11 cellular contexts compared by ENCODE assay signal in genomic region chr4:75004755-75005668, GRCh38.
DNase-seq lines count a peak whose midpoint lies in the region; ATAC-seq, FAIRE-seq and TF ChIP-seq lines count a peak whose summit lies in the region.
"Had no signal": no experiment of that assay in that cellular context is flagged by ENCODE, and none has a peak within 500 bp of the region (broad histone marks: within the 10 kb centered on the region; RNA-seq: fewer than 3 reads in every experiment).

No MANE protein-coding gene starts in this region.

- H3K9me3 Mint-ChIP-seq in activated T-helper 1 cell treated with anti-CD3 and anti-CD28 coated beads, Interleukin-12 subunit alpha, Interleukin-12 subunit beta, Interleukin-2, Interleukin-4 antibody, amounts not matched to agents 30 ng/mL and 10 ng/mL and 1 ng/mL, durations not matched to agents 14 hours and 24 hours and 36 hours: peaks cover 10% of the 10 kb centered on the region
- peaks cover 11% of the 10 kb centered on the region for H3K9me3 Mint-ChIP-seq in mesothelial cell of epicardium

- no peak overlapping the region for H3K4me3 Mint-ChIP-seq in activated T-helper 1 cell treated with anti-CD3 and anti-CD28 coated beads, Interleukin-12 subunit alpha, Interleukin-12 subunit beta, Interleukin-2, Interleukin-4 antibody, amounts not matched to agents 30 ng/mL and 10 ng/mL and 1 ng/mL, durations not matched to agents 14 hours and 24 hours and 36 hours
- no peak overlapping the region for H3K4me3 Mint-ChIP-seq in mesothelial cell of epicardium
- H3K4me3 Mint-ChIP-seq: activated T-helper 17 cell treated with anti-CD3 and anti-CD28 coated beads, Interleukin-2, amount 50 U/mL, for 72 hours; T-helper 1 cell treated with Interleukin-12 subunit alpha and Interleukin-12 subunit beta and Interleukin-4 antibody, amounts not matched to agents 30 μg/mL and 1 μg/mL, for 36 hours had no signal

- TF ChIP-seq POLR2A in GM18505 (IDR thresholded peaks at IDR 0.05; ENCODE audit: borderline replicate concordance, extremely low read depth, insufficient read depth, insufficient read length): no peak

- peak; percentile 17 for FAIRE-seq in islet of Langerhans (lab: Jason Lieb, UNC)

- TF ChIP-seq CTCF in mesothelial cell of epicardium (IDR thresholded peaks at IDR 0.05; ENCODE audit: unreplicated experiment): no peak

- H3K27me3 Mint-ChIP-seq in activated T-helper 1 cell treated with anti-CD3 and anti-CD28 coated beads, Interleukin-12 subunit alpha, Interleukin-12 subunit beta, Interleukin-2, Interleukin-4 antibody, amounts not matched to agents 30 ng/mL and 10 ng/mL and 1 ng/mL, durations not matched to agents 14 hours and 24 hours and 36 hours (ENCODE audit: insufficient read depth): no peaks in the 10 kb centered on the region
- no peaks in the 10 kb centered on the region for H3K27me3 Mint-ChIP-seq in mesothelial cell of epicardium (ENCODE audit: low read depth)
- H3K27me3 Mint-ChIP-seq: activated T-helper 17 cell treated with anti-CD3 and anti-CD28 coated beads, Interleukin-2, amount 50 U/mL, for 72 hours had no signal

- no peaks in the 10 kb centered on the region for H3K4me1 Mint-ChIP-seq in activated T-helper 1 cell treated with anti-CD3 and anti-CD28 coated beads, Interleukin-12 subunit alpha, Interleukin-12 subunit beta, Interleukin-2, Interleukin-4 antibody, amounts not matched to agents 30 ng/mL and 10 ng/mL and 1 ng/mL, durations not matched to agents 14 hours and 24 hours and 36 hours (ENCODE audit: low read depth)
- peaks cover 2% of the 10 kb centered on the region for H3K4me1 Mint-ChIP-seq in mesothelial cell of epicardium
- H3K4me1 Mint-ChIP-seq: activated T-helper 17 cell treated with anti-CD3 and anti-CD28 coated beads, Interleukin-2, amount 50 U/mL, for 72 hours had no signal

- intact Hi-C loops in activated T-helper 1 cell treated with anti-CD3 and anti-CD28 coated beads, Interleukin-12 subunit alpha, Interleukin-12 subunit beta, Interleukin-2, Interleukin-4 antibody, amounts not matched to agents 30 ng/mL and 10 ng/mL and 1 ng/mL, durations not matched to agents 14 hours and 24 hours and 36 hours (cut with micrococcal nuclease): no loop called here

- no peaks in the 10 kb centered on the region for H3K36me3 Mint-ChIP-seq in activated T-helper 1 cell treated with anti-CD3 and anti-CD28 coated beads, Interleukin-12 subunit alpha, Interleukin-12 subunit beta, Interleukin-2, Interleukin-4 antibody, amounts not matched to agents 30 ng/mL and 10 ng/mL and 1 ng/mL, durations not matched to agents 14 hours and 24 hours and 36 hours (ENCODE audit: low read depth)
- no peaks in the 10 kb centered on the region for H3K36me3 Mint-ChIP-seq in mesothelial cell of epicardium

- DNase-seq in NCI-H2029 (lab: John Stamatoyannopoulos, UW): peak; percentile 48
- no peak for DNase-seq in HUDEP-2 (lab: John Stamatoyannopoulos, UW; ENCODE audit: unreplicated experiment in 76 of 76)
- no peak for DNase-seq in activated T-helper 1 cell treated with anti-CD3 and anti-CD28 coated beads, Interleukin-12 subunit alpha, Interleukin-12 subunit beta, Interleukin-2, Interleukin-4 antibody, amounts not matched to agents 30 ng/mL and 10 ng/mL and 1 ng/mL, durations not matched to agents 14 hours and 24 hours and 36 hours (ENCODE audit: low spot score)
- no peak for DNase-seq in EL
- no peak for DNase-seq in mesothelial cell of epicardium (ENCODE audit: low spot score in 2 of 2, unreplicated experiment in 2 of 2)
- DNase-seq: effector CD8-positive, alpha-beta T cell had no signal

- H3K27ac Mint-ChIP-seq in activated T-helper 1 cell treated with anti-CD3 and anti-CD28 coated beads, Interleukin-12 subunit alpha, Interleukin-12 subunit beta, Interleukin-2, Interleukin-4 antibody, amounts not matched to agents 30 ng/mL and 10 ng/mL and 1 ng/mL, durations not matched to agents 14 hours and 24 hours and 36 hours: no peak overlapping the region
- no peak overlapping the region for H3K27ac Mint-ChIP-seq in mesothelial cell of epicardium
- H3K27ac Mint-ChIP-seq: activated T-helper 17 cell treated with anti-CD3 and anti-CD28 coated beads, Interleukin-2, amount 50 U/mL, for 72 hours; T-helper 1 cell treated with Interleukin-12 subunit alpha and Interleukin-12 subunit beta and Interleukin-4 antibody, amounts not matched to agents 30 μg/mL and 1 μg/mL, for 36 hours had no signal

- ATAC-seq in GM18505 (IDR thresholded peaks at IDR 0.05; ENCODE audit: unreplicated experiment) (peak; percentile 82), HG02588 (IDR thresholded peaks at IDR 0.05; ENCODE audit: unreplicated experiment) (peak; percentile 85)
- ATAC-seq: activated T-helper 17 cell treated with anti-CD3 and anti-CD28 coated beads, Interleukin-2, amount 50 U/mL, for 72 hours had no signal
